ENCODE assay signal across 22 cellular contexts in genomic region chr12:45944771-45945170, GRCh38. TPM values are rescaled to one million over a fixed set of nuclear protein-coding genes. Genes with fewer than 3 reads are reported as not detected.
DNase-seq lines count a peak whose midpoint lies in the region; ATAC-seq and TF ChIP-seq lines count a peak whose summit lies in the region.
"Had no signal": no experiment of that assay in that cellular context is flagged by ENCODE, and none has a peak within 500 bp of the region (broad histone marks: within the 10 kb centered on the region; RNA-seq: fewer than 3 reads in every experiment).

No MANE protein-coding gene starts in this region.

- H3K27me3 Mint-ChIP-seq in natural killer cell (ENCODE audit: low read depth in 2 of 2) (no peaks in the 10 kb centered on the region), mesothelial cell of epicardium (ENCODE audit: low read depth) (no peaks in the 10 kb centered on the region)
- no peaks in the 10 kb centered on the region for H3K27me3 Mint-ChIP-seq in natural killer cell treated with Interleukin-12 subunit alpha and Interleukin-12 subunit beta and Interleukin-15 and Interleukin-18, amount 100 ng/mL, for 72 hours
- H3K27me3 Mint-ChIP-seq: activated CD4-positive, alpha-beta T cell treated with anti-CD3 and anti-CD28 coated beads, Interleukin-2, amount 10 ng/mL, durations not matched to agents 7 days and 5 days had no signal

- H3K27ac Mint-ChIP-seq in natural killer cell, result peak overlapping the region; percentile 16 to 17
- H3K27ac Mint-ChIP-seq in natural killer cell treated with Interleukin-12 subunit alpha and Interleukin-12 subunit beta and Interleukin-15 and Interleukin-18, amount 100 ng/mL, for 72 hours, result no peak overlapping the region
- H3K27ac Mint-ChIP-seq in mesothelial cell of epicardium, result peak overlapping the region; percentile 67
- H3K27ac Mint-ChIP-seq: activated CD4-positive, alpha-beta T cell treated with anti-CD3 and anti-CD28 coated beads, Interleukin-2, amount 10 ng/mL, durations not matched to agents 7 days and 5 days; H9 had no signal

- H3K9me3 Mint-ChIP-seq in natural killer cell, result no peaks in the 10 kb centered on the region
- no peaks in the 10 kb centered on the region for H3K9me3 Mint-ChIP-seq in natural killer cell treated with Interleukin-12 subunit alpha and Interleukin-12 subunit beta and Interleukin-15 and Interleukin-18, amount 100 ng/mL, for 72 hours
- H3K9me3 Mint-ChIP-seq in mesothelial cell of epicardium, result peaks cover 5% of the 10 kb centered on the region
- H3K9me3 Mint-ChIP-seq: activated CD4-positive, alpha-beta T cell treated with anti-CD3 and anti-CD28 coated beads, Interleukin-2, amount 10 ng/mL, durations not matched to agents 7 days and 5 days; H9 had no signal

- peaks cover 11 to 14% of the 10 kb centered on the region in 2 donors for H3K4me1 Mint-ChIP-seq in natural killer cell
- H3K4me1 Mint-ChIP-seq in natural killer cell treated with Interleukin-12 subunit alpha and Interleukin-12 subunit beta and Interleukin-15 and Interleukin-18, amount 100 ng/mL, for 72 hours (ENCODE audit: low read depth in 2 of 2), result peaks cover 8 to 12% of the 10 kb centered on the region in 2 donors
- H3K4me1 Mint-ChIP-seq in mesothelial cell of epicardium, result peaks cover 17% of the 10 kb centered on the region
- H3K4me1 Mint-ChIP-seq: activated CD4-positive, alpha-beta T cell treated with anti-CD3 and anti-CD28 coated beads, Interleukin-2, amount 10 ng/mL, durations not matched to agents 7 days and 5 days; H9 had no signal

- ATAC-seq in natural killer cell (no peak), GM21360 (IDR thresholded peaks at IDR 0.05; ENCODE audit: unreplicated experiment) (no peak)
- ATAC-seq in natural killer cell treated with Interleukin-12 subunit alpha and Interleukin-12 subunit beta and Interleukin-15 and Interleukin-18, amount 100 ng/mL, for 72 hours, result no peak
- ATAC-seq: GM12878, SK-N-SH treated with all-trans-retinoic acid at 6 μM for 48 hours had no signal

- DNase-seq in natural killer cell, result no peak
- DNase-seq in natural killer cell treated with Interleukin-12 subunit alpha and Interleukin-12 subunit beta and Interleukin-15 and Interleukin-18, amount 100 ng/mL, for 72 hours (ENCODE audit: low spot score), result no peak
- DNase-seq in astrocyte of the hippocampus (ENCODE audit: low read depth, low spot score), result peak; percentile 37
- DNase-seq in mesothelial cell of epicardium (ENCODE audit: low spot score in 2 of 2, unreplicated experiment in 2 of 2), result no peak
- DNase-seq in medulla oblongata (ENCODE audit: extremely low spot score), result no peak
- no peak for DNase-seq in NCI-H146 (lab: John Stamatoyannopoulos, UW)
- DNase-seq: ACHN; activated CD4-positive, alpha-beta T cell treated with anti-CD3 and anti-CD28 coated beads, Interleukin-2, amount 10 ng/mL, durations not matched to agents 7 days and 5 days; activated CD8-positive, alpha-beta memory T cell treated with anti-CD3 and anti-CD28 coated beads, Interleukin-2, amount 50 U/mL, for 48 hours; activated effector memory CD4-positive, alpha-beta T cell treated with anti-CD3 and anti-CD28 coated beads, Interleukin-2, amount 50 U/mL, for 16 hours; amniotic stem cell; C1 segment of cervical spinal cord; H9; kidney glomerular epithelial cell; NCI-H1092; NCI-H1930; NCI-H82; stimulated activated CD4-positive, alpha-beta T cell treated with anti-CD3 and anti-CD28 coated beads, Interleukin-1b, Interleukin-23, amount 100 ng/mL, for 48 hours; WERI-Rb-1 had no signal

- H3K4me3 Mint-ChIP-seq in natural killer cell (no peak overlapping the region), mesothelial cell of epicardium (no peak overlapping the region)
- no peak overlapping the region for H3K4me3 Mint-ChIP-seq in natural killer cell treated with Interleukin-12 subunit alpha and Interleukin-12 subunit beta and Interleukin-15 and Interleukin-18, amount 100 ng/mL, for 72 hours
- H3K4me3 Mint-ChIP-seq: activated CD4-positive, alpha-beta T cell treated with anti-CD3 and anti-CD28 coated beads, Interleukin-2, amount 10 ng/mL, durations not matched to agents 7 days and 5 days; H9 had no signal

- intact Hi-C loops in natural killer cell (cut with micrococcal nuclease), result no loop called here

- peaks cover 8% of the 10 kb centered on the region for H3K36me3 Mint-ChIP-seq in natural killer cell
- H3K36me3 Mint-ChIP-seq in natural killer cell treated with Interleukin-12 subunit alpha and Interleukin-12 subunit beta and Interleukin-15 and Interleukin-18, amount 100 ng/mL, for 72 hours, result peaks cover 26% of the 10 kb centered on the region
- peaks cover 39% of the 10 kb centered on the region for H3K36me3 Mint-ChIP-seq in mesothelial cell of epicardium

- no peak for TF ChIP-seq CTCF in natural killer cell (IDR thresholded peaks at IDR 0.05)
- no peak for TF ChIP-seq CTCF in mesothelial cell of epicardium (IDR thresholded peaks at IDR 0.05; ENCODE audit: unreplicated experiment)

RNA-seq across cellular contexts. Expression of gene SCAF11, which starts 45.6 kb away (rescaled TPM):
- total RNA-seq in natural killer cell (100 to 1,000 TPM; 208 to 232 (median 220) TPM), mesothelial cell of epicardium (112 to 122 TPM (median 119 TPM) in 3 replicates)
- 100 to 1,000 TPM; 106 to 117 TPM for total RNA-seq in natural killer cell treated with Interleukin-12 subunit alpha and Interleukin-12 subunit beta and Interleukin-15 and Interleukin-18, amount 100 ng/mL, for 72 hours

Comparison
In these comparisons a context has a peak if more than half of its experiments do, and no peak if none do; other contexts are left out.
1. H3K27ac Mint-ChIP-seq: peak in natural killer cell (2 of 2) and mesothelial cell of epicardium (single experiment); none in natural killer cell treated with Interleukin-12 subunit alpha and Interleukin-12 subunit beta and Interleukin-15 and Interleukin-18, amount 100 ng/mL, for 72 hours (0 of 2).